In genomic region chr16:18979936-18980335, GRCh38 we compare ENCODE assay signal across 17 cellular contexts. TPM values are rescaled to one million over a fixed set of nuclear protein-coding genes. Genes with fewer than 3 reads are reported as not detected.
A peak's percentile ranks its signal among the peaks of the same experiment; 100 is the strongest.
DNase-seq lines count a peak whose midpoint lies in the region; ATAC-seq lines count a peak whose summit lies in the region.
"Had no signal": no experiment of that assay in that cellular context is flagged by ENCODE, and none has a peak within 500 bp of the region (broad histone marks: within the 10 kb centered on the region; RNA-seq: fewer than 3 reads in every experiment).

No MANE protein-coding gene starts in this region.

- no CpG with 5 or more reads among the region's 2 CpGs for WGBS in neuronal stem cell (ENCODE audit: extremely low coverage in 2 of 2, insufficient read length in 2 of 2, insufficient replicate concordance in 1 of 2), 2 donors

- in situ Hi-C loops in ACHN (cut with HindIII; ENCODE audit: low pct_ligation_motif_present, low pct_unique_long_range_greater_than_20kb, low sequenced_read_pairs): no loop called here

- no peak overlapping the region for H2BK5ac ChIP-seq in neuronal stem cell (ENCODE audit: low read length)

- CTCF ChIA-PET in naive thymus-derived CD4-positive, alpha-beta T cell (lab: Charles Lee): interaction anchor here (1.1 kb wide), 1 partner anchor 9 kb away, joined by 5 read pairs; no protein-coding TSS in a partner anchor

- H3K23ac ChIP-seq in neuronal stem cell (ENCODE audit: low read depth, low read length, poor library complexity): no peak overlapping the region

- H3K4me1 Mint-ChIP-seq in naive thymus-derived CD4-positive, alpha-beta T cell: peaks cover 0 to 8% (median 4%) of the 10 kb centered on the region in 7 donors

- DNase-seq in NCI-H146 (lab: John Stamatoyannopoulos, UW): peak; percentile 27
- no peak for DNase-seq in NCI-H146 treated with DMSO at 0.1 percent for 48 hours (lab: John Stamatoyannopoulos, UW; ENCODE audit: unreplicated experiment)
- peak; percentile 45 for DNase-seq in DMS53 treated with DMSO at 0.1 percent for 48 hours (lab: John Stamatoyannopoulos, UW; ENCODE audit: unreplicated experiment)
- peak; percentile 82 for DNase-seq in NCI-H510A treated with DMSO at 0.1 percent for 48 hours (lab: John Stamatoyannopoulos, UW)
- DNase-seq in neuronal stem cell (ENCODE audit: low spot score): no peak
- DNase-seq in ACHN: no peak
- no peak for DNase-seq in activated gamma-delta T cell (lab: John Stamatoyannopoulos, UW)
- DNase-seq in naive thymus-derived CD4-positive, alpha-beta T cell: no peak
- DNase-seq: Caco-2, EL, GOT3, IMR-90, Kasumi-1, NCI-H1694 had no signal

- no peak overlapping the region for H3K4me3 Mint-ChIP-seq in naive thymus-derived CD4-positive, alpha-beta T cell

- no peak overlapping the region for H2BK120ac ChIP-seq in neuronal stem cell (ENCODE audit: low read depth, low read length)

- H4K91ac ChIP-seq in neuronal stem cell (ENCODE audit: low read depth, low read length, poor library complexity): no peak overlapping the region

- POLR2A ChIA-PET in naive thymus-derived CD4-positive, alpha-beta T cell (lab: Charles Lee): no interaction called here

- H4K8ac ChIP-seq in neuronal stem cell (ENCODE audit: low read depth, low read length): no peak overlapping the region

- H3K27ac Mint-ChIP-seq in naive thymus-derived CD4-positive, alpha-beta T cell: no peak overlapping the region

- no peak overlapping the region for H3K4ac ChIP-seq in neuronal stem cell (ENCODE audit: low read length)

- H3K4me3 ChIP-seq in neuronal stem cell (ENCODE audit: low read length in 2 of 2): no peak overlapping the region
- H3K4me3 ChIP-seq in naive thymus-derived CD4-positive, alpha-beta T cell (ENCODE audit: low read length): no peak overlapping the region
- H3K4me3 ChIP-seq: SJCRH30 had no signal

- ATAC-seq in naive thymus-derived CD4-positive, alpha-beta T cell: no peak

- no peak overlapping the region for H3K14ac ChIP-seq in neuronal stem cell (ENCODE audit: low read length)

- H3K4me2 ChIP-seq in neuronal stem cell (ENCODE audit: insufficient read depth, low read length, poor library complexity, severe bottlenecking): no peak overlapping the region

- no peak overlapping the region for H3K27ac ChIP-seq in neuronal stem cell (replicated peaks; ENCODE audit: low read length)
- no peak overlapping the region for H3K27ac ChIP-seq in naive thymus-derived CD4-positive, alpha-beta T cell (ENCODE audit: low read depth, low read length)
- H3K27ac ChIP-seq: C4-2B, SJCRH30 had no signal

- H2AFZ ChIP-seq in neuronal stem cell (ENCODE audit: low read length): no peak overlapping the region

- intact Hi-C loops in naive thymus-derived CD4-positive, alpha-beta T cell (cut with micrococcal nuclease): no loop called here

- H2BK12ac ChIP-seq in neuronal stem cell (ENCODE audit: low read length): no peak overlapping the region

- no peaks in the 10 kb centered on the region for H3K36me3 ChIP-seq in neuronal stem cell (replicated peaks in 1 of 2; ENCODE audit: control insufficient read depth in 2 of 2, insufficient read depth in 2 of 2, low read length in 2 of 2)
- no peaks in the 10 kb centered on the region for H3K36me3 ChIP-seq in naive thymus-derived CD4-positive, alpha-beta T cell (ENCODE audit: control insufficient read depth in 2 of 3, insufficient read depth in 3 of 3, low read length in 3 of 3)
- H3K36me3 ChIP-seq: SJCRH30 had no signal

- H2AK5ac ChIP-seq in neuronal stem cell (ENCODE audit: low read depth, low read length): no peak overlapping the region

- peaks cover 0 to 2% of the 10 kb centered on the region in 2 donors for H3K4me1 ChIP-seq in neuronal stem cell (ENCODE audit: control insufficient read depth in 2 of 2, insufficient read depth in 1 of 2, low read depth in 1 of 2, low read length in 2 of 2)
- no peaks in the 10 kb centered on the region for H3K4me1 ChIP-seq in naive thymus-derived CD4-positive, alpha-beta T cell (ENCODE audit: control insufficient read depth in 2 of 2, insufficient read depth in 2 of 2, low read length in 2 of 2)
- H3K4me1 ChIP-seq: Caco-2, SJCRH30 had no signal

- no peaks in the 10 kb centered on the region for H3K9me3 ChIP-seq in neuronal stem cell (replicated peaks in 1 of 2; ENCODE audit: control insufficient read depth in 2 of 2, insufficient read depth in 1 of 2, low read depth in 1 of 2, low read length in 2 of 2)
- no peaks in the 10 kb centered on the region for H3K9me3 ChIP-seq in naive thymus-derived CD4-positive, alpha-beta T cell (ENCODE audit: control insufficient read depth in 2 of 3, low read length in 3 of 3)
- H3K9me3 ChIP-seq: Caco-2, SJCRH30 had no signal

- no peaks in the 10 kb centered on the region for H3K79me1 ChIP-seq in neuronal stem cell (ENCODE audit: low read depth, low read length)

- H3K27me3 ChIP-seq in neuronal stem cell (ENCODE audit: control insufficient read depth in 3 of 3, insufficient read depth in 3 of 3, low read depth in 1 of 3, low read length in 3 of 3): peaks cover 0 to 6% (median 0%) of the 10 kb centered on the region in 3 experiments
- H3K27me3 ChIP-seq in naive thymus-derived CD4-positive, alpha-beta T cell (ENCODE audit: control insufficient read depth in 2 of 2, insufficient read depth in 2 of 2, low read length in 2 of 2): no peaks in the 10 kb centered on the region
- H3K27me3 ChIP-seq: SJCRH30 had no signal

- H3K18ac ChIP-seq in neuronal stem cell (ENCODE audit: low read length): no peak overlapping the region

- H3K36me3 Mint-ChIP-seq in naive thymus-derived CD4-positive, alpha-beta T cell: peaks cover 0 to 4% (median 0%) of the 10 kb centered on the region in 5 donors

- H2BK15ac ChIP-seq in neuronal stem cell (ENCODE audit: low read length): peak overlapping the region; percentile 86

- H3K9me3 Mint-ChIP-seq in naive thymus-derived CD4-positive, alpha-beta T cell: peaks cover 0 to 3% (median 0%) of the 10 kb centered on the region in 11 donors

- H3K9ac ChIP-seq in neuronal stem cell (ENCODE audit: low read depth, low read length, poor library complexity): no peak overlapping the region

- peaks cover 26 to 52% (median 42%) of the 10 kb centered on the region in 5 donors for H3K27me3 Mint-ChIP-seq in naive thymus-derived CD4-positive, alpha-beta T cell

RNA-seq across cellular contexts. Expression of gene TMC7, which starts 3.8 kb away (rescaled TPM):
- 6.0 TPM for polyA plus RNA-seq in neuronal stem cell (2013, experiment 1 of 2)
- polyA plus RNA-seq in neuronal stem cell (2013, experiment 2 of 2): 6.2 TPM
- under 1 TPM in 1 of 5 experiments, not detected in 4; 0.07 TPM for total RNA-seq in naive thymus-derived CD4-positive, alpha-beta T cell
- polyA plus RNA-seq in naive thymus-derived CD4-positive, alpha-beta T cell: not detected
- total RNA-seq: OCI-LY7 had no signal

RNA-seq across cellular contexts. Expression of gene SMG1, which starts 53.7 kb away (rescaled TPM):
- polyA plus RNA-seq in neuronal stem cell (2013, experiment 1 of 2): 10.9 TPM
- 12.0 TPM for polyA plus RNA-seq in neuronal stem cell (2013, experiment 2 of 2)
- total RNA-seq in naive thymus-derived CD4-positive, alpha-beta T cell: 100 to 1,000 TPM; 154 to 181 (median 164) TPM
- 10 to 100 TPM; 16.0 to 16.7 TPM for polyA plus RNA-seq in naive thymus-derived CD4-positive, alpha-beta T cell

Comparison
In these comparisons a context has a peak if more than half of its experiments do, and no peak if none do; other contexts are left out.
1. DNase-seq: peak in NCI-H146 (single experiment), DMS53 treated with DMSO at 0.1 percent for 48 hours (single experiment) and NCI-H510A treated with DMSO at 0.1 percent for 48 hours (single experiment); none in NCI-H146 treated with DMSO at 0.1 percent for 48 hours (single experiment), neuronal stem cell (single experiment), ACHN (single experiment), activated gamma-delta T cell (single experiment) and naive thymus-derived CD4-positive, alpha-beta T cell (0 of 9).